Comparison of ENCODE assay signal across 18 cellular contexts in genomic region chr16:69318911-69319289, GRCh38. TPM values are rescaled to one million over a fixed set of nuclear protein-coding genes. Genes with fewer than 3 reads are reported as not detected.
A peak's percentile ranks its signal among the peaks of the same experiment; 100 is the strongest.
DNase-seq lines count a peak whose midpoint lies in the region; ATAC-seq and TF ChIP-seq lines count a peak whose summit lies in the region.
"Had no signal": no experiment of that assay in that cellular context is flagged by ENCODE, and none has a peak within 500 bp of the region (broad histone marks: within the 10 kb centered on the region; RNA-seq: fewer than 3 reads in every experiment).

No MANE protein-coding gene starts in this region.

- H3K14ac ChIP-seq in mesenchymal stem cell (ENCODE audit: low read length in 2 of 2), result no peak overlapping the region

- peak overlapping the region in 1 of 2 experiments; percentile 25 for H2BK12ac ChIP-seq in mesenchymal stem cell (ENCODE audit: low read length in 2 of 2)

- no peak overlapping the region for H3K9ac ChIP-seq in mesenchymal stem cell (ENCODE audit: low read length)

- peaks cover 4% of the 10 kb centered on the region for H3K4me1 Mint-ChIP-seq in activated naive CD8-positive, alpha-beta T cell treated with anti-CD3 and anti-CD28 coated beads, Interleukin-2, amount 10 ng/mL, durations not matched to agents 7 days and 5 days
- H3K4me1 Mint-ChIP-seq in activated naive CD8-positive, alpha-beta T cell treated with anti-CD3 and anti-CD28 coated beads for 36 hours, result peaks cover 1% of the 10 kb centered on the region
- peaks cover 4% of the 10 kb centered on the region for H3K4me1 Mint-ChIP-seq in activated T-helper 17 cell treated with anti-CD3 and anti-CD28 coated beads, Interleukin-2, amount 50 U/mL, for 72 hours
- H3K4me1 Mint-ChIP-seq: H9 had no signal

- H3K79me1 ChIP-seq in mesenchymal stem cell (replicated peaks; ENCODE audit: low read length, poor library complexity, severe bottlenecking), result peaks cover 53% of the 10 kb centered on the region

- DNase-seq in activated naive CD8-positive, alpha-beta T cell treated with anti-CD3 and anti-CD28 coated beads, Interleukin-2, amount 10 ng/mL, durations not matched to agents 7 days and 5 days, result peak; percentile 25
- no peak for DNase-seq in activated naive CD8-positive, alpha-beta T cell treated with anti-CD3 and anti-CD28 coated beads for 36 hours
- DNase-seq in mesenchymal stem cell (no peak), upper lobe of right lung (peak; percentile 44), NCI-H187 treated with DMSO at 0.1 percent for 48 hours (lab: John Stamatoyannopoulos, UW) (no peak), NCI-H748 treated with DMSO at 0.1 percent for 48 hours (lab: John Stamatoyannopoulos, UW) (no peak)
- DNase-seq: AML-193, DND-41, H9, NCI-H1092 treated with DMSO at 0.1 percent for 48 hours, NCI-H146, NCI-H2081 treated with DMSO at 0.1 percent for 48 hours, NCI-H510A, NCI-H82, RPMI8226 had no signal

- no peak overlapping the region for H2BK15ac ChIP-seq in mesenchymal stem cell (ENCODE audit: low read depth, poor library complexity, severe bottlenecking)

- intact Hi-C loops in upper lobe of right lung (cut with DNase I), result no loop called here

- H4K91ac ChIP-seq in mesenchymal stem cell (ENCODE audit: low read length), result peak overlapping the region; percentile 22

- H3K27me3 ChIP-seq in mesenchymal stem cell (ENCODE audit: control insufficient read depth in 1 of 2, insufficient read depth in 1 of 2, low read length in 2 of 2) (no peaks in the 10 kb centered on the region), upper lobe of right lung (no peaks in the 10 kb centered on the region)

- no peak for TF ChIP-seq CTCF in upper lobe of right lung (IDR thresholded peaks at IDR 0.05)

- POLR2A ChIA-PET in activated naive CD8-positive, alpha-beta T cell treated with anti-CD3 and anti-CD28 coated beads, Interleukin-2, amount 10 ng/mL, durations not matched to agents 7 days and 5 days (lab: Charles Lee), result no interaction called here

- H3K36me3 ChIP-seq in mesenchymal stem cell (ENCODE audit: control insufficient read depth in 1 of 2, insufficient read depth in 2 of 2, low read depth in 1 of 2, low read length in 2 of 2) (peaks cover 90 to 93% of the 10 kb centered on the region in 2 experiments), upper lobe of right lung (peaks cover 98% of the 10 kb centered on the region)

- H2AFZ ChIP-seq in mesenchymal stem cell (ENCODE audit: low read depth, low read length), result no peak overlapping the region

- H3K9me3 ChIP-seq in mesenchymal stem cell (ENCODE audit: control insufficient read depth, low read length) (no peaks in the 10 kb centered on the region), upper lobe of right lung (no peaks in the 10 kb centered on the region)

- H3K4me1 ChIP-seq in mesenchymal stem cell (ENCODE audit: control insufficient read depth, insufficient read depth, low read depth, low read length) (peaks cover 5% of the 10 kb centered on the region), upper lobe of right lung (peaks cover under 1% of the 10 kb centered on the region)

- no peak overlapping the region for H3K4me3 Mint-ChIP-seq in activated naive CD8-positive, alpha-beta T cell treated with anti-CD3 and anti-CD28 coated beads, Interleukin-2, amount 10 ng/mL, durations not matched to agents 7 days and 5 days
- no peak overlapping the region for H3K4me3 Mint-ChIP-seq in activated naive CD8-positive, alpha-beta T cell treated with anti-CD3 and anti-CD28 coated beads for 36 hours
- H3K4me3 Mint-ChIP-seq in activated T-helper 17 cell treated with anti-CD3 and anti-CD28 coated beads, Interleukin-2, amount 50 U/mL, for 72 hours, result no peak overlapping the region
- H3K4me3 Mint-ChIP-seq: H9 had no signal

- no peaks in the 10 kb centered on the region for H3K27me3 Mint-ChIP-seq in activated naive CD8-positive, alpha-beta T cell treated with anti-CD3 and anti-CD28 coated beads, Interleukin-2, amount 10 ng/mL, durations not matched to agents 7 days and 5 days
- H3K27me3 Mint-ChIP-seq in activated naive CD8-positive, alpha-beta T cell treated with anti-CD3 and anti-CD28 coated beads for 36 hours, result no peaks in the 10 kb centered on the region
- no peaks in the 10 kb centered on the region for H3K27me3 Mint-ChIP-seq in activated T-helper 17 cell treated with anti-CD3 and anti-CD28 coated beads, Interleukin-2, amount 50 U/mL, for 72 hours

- H3K27ac ChIP-seq in mesenchymal stem cell (ENCODE audit: low read length, poor library complexity, severe bottlenecking), result no peak overlapping the region
- no peak overlapping the region for H3K27ac ChIP-seq in upper lobe of right lung

- no peak overlapping the region for H3K23ac ChIP-seq in mesenchymal stem cell (ENCODE audit: low read length in 2 of 2)

- H2BK5ac ChIP-seq in mesenchymal stem cell (ENCODE audit: low read depth, low read length, poor library complexity, severe bottlenecking), result no peak overlapping the region

- no peak overlapping the region for H2AK5ac ChIP-seq in mesenchymal stem cell (ENCODE audit: low read length, severe bottlenecking)

- H3K18ac ChIP-seq in mesenchymal stem cell (ENCODE audit: low read depth in 1 of 2, low read length in 2 of 2), result no peak overlapping the region

- H3K4me3 ChIP-seq in mesenchymal stem cell (ENCODE audit: insufficient read depth in 1 of 2, low read depth in 1 of 2, low read length in 2 of 2) (peak overlapping the region in 1 of 2 experiments; percentile 7), upper lobe of right lung (no peak overlapping the region)

- peak overlapping the region in 1 of 2 experiments; percentile 17 for H3K4ac ChIP-seq in mesenchymal stem cell (ENCODE audit: low read depth in 1 of 2, low read length in 2 of 2)

- no peak overlapping the region for H2BK120ac ChIP-seq in mesenchymal stem cell (ENCODE audit: low read depth, low read length)

- no peak overlapping the region for H4K8ac ChIP-seq in mesenchymal stem cell (ENCODE audit: low read length)

- no peaks in the 10 kb centered on the region for H3K9me3 Mint-ChIP-seq in activated naive CD8-positive, alpha-beta T cell treated with anti-CD3 and anti-CD28 coated beads, Interleukin-2, amount 10 ng/mL, durations not matched to agents 7 days and 5 days
- H3K9me3 Mint-ChIP-seq in activated naive CD8-positive, alpha-beta T cell treated with anti-CD3 and anti-CD28 coated beads for 36 hours, result no peaks in the 10 kb centered on the region
- no peaks in the 10 kb centered on the region for H3K9me3 Mint-ChIP-seq in activated T-helper 17 cell treated with anti-CD3 and anti-CD28 coated beads, Interleukin-2, amount 50 U/mL, for 72 hours
- H3K9me3 Mint-ChIP-seq: H9 had no signal

- peaks cover 12% of the 10 kb centered on the region for H3K36me3 Mint-ChIP-seq in activated naive CD8-positive, alpha-beta T cell treated with anti-CD3 and anti-CD28 coated beads, Interleukin-2, amount 10 ng/mL, durations not matched to agents 7 days and 5 days
- peaks cover 24% of the 10 kb centered on the region for H3K36me3 Mint-ChIP-seq in activated naive CD8-positive, alpha-beta T cell treated with anti-CD3 and anti-CD28 coated beads for 36 hours
- H3K36me3 Mint-ChIP-seq in activated T-helper 17 cell treated with anti-CD3 and anti-CD28 coated beads, Interleukin-2, amount 50 U/mL, for 72 hours (ENCODE audit: low read depth), result peaks cover 88% of the 10 kb centered on the region

- ATAC-seq in activated naive CD8-positive, alpha-beta T cell treated with anti-CD3 and anti-CD28 coated beads, Interleukin-2, amount 10 ng/mL, durations not matched to agents 7 days and 5 days (ENCODE audit: low read depth), result no peak
- no peak for ATAC-seq in activated T-helper 17 cell treated with anti-CD3 and anti-CD28 coated beads, Interleukin-2, amount 50 U/mL, for 72 hours (replicated peaks)
- ATAC-seq in upper lobe of right lung (no peak), GM18861 (IDR thresholded peaks at IDR 0.05; ENCODE audit: unreplicated experiment) (no peak)

- WGBS in mesenchymal stem cell, result 95% methylated on average over 10 of the region's 10 CpGs

- no peak overlapping the region for H3K4me2 ChIP-seq in mesenchymal stem cell (ENCODE audit: low read length, poor library complexity, severe bottlenecking)

- no peak overlapping the region for H3K27ac Mint-ChIP-seq in activated naive CD8-positive, alpha-beta T cell treated with anti-CD3 and anti-CD28 coated beads, Interleukin-2, amount 10 ng/mL, durations not matched to agents 7 days and 5 days
- no peak overlapping the region for H3K27ac Mint-ChIP-seq in activated naive CD8-positive, alpha-beta T cell treated with anti-CD3 and anti-CD28 coated beads for 36 hours
- H3K27ac Mint-ChIP-seq in activated T-helper 17 cell treated with anti-CD3 and anti-CD28 coated beads, Interleukin-2, amount 50 U/mL, for 72 hours, result peak overlapping the region; percentile 28

RNA-seq across cellular contexts. Expression of gene VPS4A, which starts 7.8 kb away (rescaled TPM):
- 10 to 100 TPM; 38.6 to 41.8 TPM for total RNA-seq in activated naive CD8-positive, alpha-beta T cell treated with anti-CD3 and anti-CD28 coated beads, Interleukin-2, amount 10 ng/mL, durations not matched to agents 7 days and 5 days
- 10 to 100 TPM; 27.0 to 28.6 TPM for total RNA-seq in activated naive CD8-positive, alpha-beta T cell treated with anti-CD3 and anti-CD28 coated beads for 36 hours
- total RNA-seq in activated T-helper 17 cell treated with anti-CD3 and anti-CD28 coated beads, Interleukin-2, amount 50 U/mL, for 72 hours, result 10 to 100 TPM; 20.7 to 26.9 TPM
- 27.8 TPM for polyA plus RNA-seq in mesenchymal stem cell (2013, experiment 1 of 2)
- polyA plus RNA-seq in mesenchymal stem cell (2013, experiment 2 of 2), result 27.3 TPM
- total RNA-seq in upper lobe of right lung, result 28.9 TPM

RNA-seq across cellular contexts. Expression of gene PDF, which starts 11.5 kb away (rescaled TPM):
- 10 to 100 TPM; 12.6 to 14.5 TPM for total RNA-seq in activated naive CD8-positive, alpha-beta T cell treated with anti-CD3 and anti-CD28 coated beads, Interleukin-2, amount 10 ng/mL, durations not matched to agents 7 days and 5 days
- 10 to 100 TPM; 33.0 to 36.4 TPM for total RNA-seq in activated naive CD8-positive, alpha-beta T cell treated with anti-CD3 and anti-CD28 coated beads for 36 hours
- total RNA-seq in activated T-helper 17 cell treated with anti-CD3 and anti-CD28 coated beads, Interleukin-2, amount 50 U/mL, for 72 hours, result 10 to 100 TPM in 1 of 2 donors, 1 to 10 TPM in 1; 8.4 to 20.6 TPM
- 7.1 TPM for polyA plus RNA-seq in mesenchymal stem cell (2013, experiment 1 of 2)
- 7.3 TPM for polyA plus RNA-seq in mesenchymal stem cell (2013, experiment 2 of 2)
- total RNA-seq in upper lobe of right lung, result 8.8 TPM

RNA-seq across cellular contexts. Expression of gene COG8, which starts 20.5 kb away (rescaled TPM):
- total RNA-seq in activated naive CD8-positive, alpha-beta T cell treated with anti-CD3 and anti-CD28 coated beads, Interleukin-2, amount 10 ng/mL, durations not matched to agents 7 days and 5 days, result 10 to 100 TPM; 42.5 to 43.9 TPM
- 10 to 100 TPM; 30.2 to 31.8 TPM for total RNA-seq in activated naive CD8-positive, alpha-beta T cell treated with anti-CD3 and anti-CD28 coated beads for 36 hours
- total RNA-seq in activated T-helper 17 cell treated with anti-CD3 and anti-CD28 coated beads, Interleukin-2, amount 50 U/mL, for 72 hours, result 10 to 100 TPM; 29.7 to 34.2 TPM
- polyA plus RNA-seq in mesenchymal stem cell (2013, experiment 1 of 2), result 20.3 TPM
- polyA plus RNA-seq in mesenchymal stem cell (2013, experiment 2 of 2), result 20.9 TPM
- total RNA-seq in upper lobe of right lung, result 32.3 TPM

RNA-seq across cellular contexts. Expression of gene NIP7, which starts 20.7 kb away (rescaled TPM):
- total RNA-seq in activated naive CD8-positive, alpha-beta T cell treated with anti-CD3 and anti-CD28 coated beads, Interleukin-2, amount 10 ng/mL, durations not matched to agents 7 days and 5 days, result 10 to 100 TPM; 30.7 to 39.5 TPM
- total RNA-seq in activated naive CD8-positive, alpha-beta T cell treated with anti-CD3 and anti-CD28 coated beads for 36 hours, result 10 to 100 TPM; 70.1 to 73.2 TPM
- total RNA-seq in activated T-helper 17 cell treated with anti-CD3 and anti-CD28 coated beads, Interleukin-2, amount 50 U/mL, for 72 hours, result 10 to 100 TPM; 26.3 to 34.0 TPM
- 23.7 TPM for polyA plus RNA-seq in mesenchymal stem cell (2013, experiment 1 of 2)
- 23.7 TPM for polyA plus RNA-seq in mesenchymal stem cell (2013, experiment 2 of 2)
- 20.8 TPM for total RNA-seq in upper lobe of right lung

RNA-seq across cellular contexts. Expression of gene TMED6, which starts 32.7 kb away (rescaled TPM):
- total RNA-seq in activated naive CD8-positive, alpha-beta T cell treated with anti-CD3 and anti-CD28 coated beads, Interleukin-2, amount 10 ng/mL, durations not matched to agents 7 days and 5 days, result 1 to 10 TPM; 2.1 to 2.2 TPM
- total RNA-seq in activated naive CD8-positive, alpha-beta T cell treated with anti-CD3 and anti-CD28 coated beads for 36 hours, result 1 to 10 TPM in 1 of 2 experiments, under 1 TPM in 1; 0.70 to 1.2 TPM
- total RNA-seq in activated T-helper 17 cell treated with anti-CD3 and anti-CD28 coated beads, Interleukin-2, amount 50 U/mL, for 72 hours, result 1 to 10 TPM; 2.0 to 4.0 TPM
- 0.10 TPM for polyA plus RNA-seq in mesenchymal stem cell (2013, experiment 1 of 2)
- polyA plus RNA-seq in mesenchymal stem cell (2013, experiment 2 of 2), result not detected
- 0.69 TPM for total RNA-seq in upper lobe of right lung
- total RNA-seq: G401 had no signal

Comparison
In these comparisons a context has a peak if more than half of its experiments do, and no peak if none do; other contexts are left out.
1. DNase-seq: peak in activated naive CD8-positive, alpha-beta T cell treated with anti-CD3 and anti-CD28 coated beads, Interleukin-2, amount 10 ng/mL, durations not matched to agents 7 days and 5 days (single experiment) and upper lobe of right lung (single experiment); none in activated naive CD8-positive, alpha-beta T cell treated with anti-CD3 and anti-CD28 coated beads for 36 hours (single experiment), mesenchymal stem cell (single experiment), NCI-H187 treated with DMSO at 0.1 percent for 48 hours (single experiment) and NCI-H748 treated with DMSO at 0.1 percent for 48 hours (single experiment).